32 cellular contexts compared by ENCODE assay signal in genomic region chr1:40701684-40702083, GRCh38. TPM values are rescaled to one million over a fixed set of nuclear protein-coding genes. Genes with fewer than 3 reads are reported as not detected.
DNase-seq lines count a peak whose midpoint lies in the region; ATAC-seq, FAIRE-seq and TF ChIP-seq lines count a peak whose summit lies in the region.
"Had no signal": no experiment of that assay in that cellular context is flagged by ENCODE, and none has a peak within 500 bp of the region (broad histone marks: within the 10 kb centered on the region; RNA-seq: fewer than 3 reads in every experiment).

No MANE protein-coding gene starts in this region.

- H3K36me3 ChIP-seq in GM12878 (ENCODE audit: control insufficient read depth in 2 of 2, insufficient read depth in 2 of 2, low read length in 1 of 2), result no peaks in the 10 kb centered on the region; a peak in 1 of 4 replicates
- no peaks in the 10 kb centered on the region for H3K36me3 ChIP-seq in SK-N-SH (replicated peaks in 1 of 2; ENCODE audit: control insufficient read depth in 1 of 2, insufficient read depth in 2 of 2, low read length in 1 of 2)
- H3K36me3 ChIP-seq: gastroesophageal sphincter, left ventricle myocardium inferior, ovary, Peyer's patch, right atrium auricular region, upper lobe of left lung had no signal

- H3K79me2 ChIP-seq in GM12878 (ENCODE audit: control insufficient read depth, insufficient read depth, low read length) (peaks cover 99% of the 10 kb centered on the region), SK-N-SH (ENCODE audit: insufficient read depth) (peaks cover 98% of the 10 kb centered on the region)

- H3K27me3 Mint-ChIP-seq in natural killer cell (ENCODE audit: low read depth in 2 of 2) (no peaks in the 10 kb centered on the region), type B pancreatic cell (no peaks in the 10 kb centered on the region)
- no peaks in the 10 kb centered on the region for H3K27me3 Mint-ChIP-seq in natural killer cell treated with Interleukin-12 subunit alpha and Interleukin-12 subunit beta and Interleukin-15 and Interleukin-18, amount 100 ng/mL, for 72 hours
- H3K27me3 Mint-ChIP-seq: activated CD8-positive, alpha-beta T cell treated with anti-CD3 and anti-CD28 coated beads for 36 hours; naive thymus-derived CD4-positive, alpha-beta T cell had no signal

- H3K4me1 Mint-ChIP-seq in natural killer cell (peaks cover 29 to 41% of the 10 kb centered on the region in 2 donors), type B pancreatic cell (ENCODE audit: unreplicated experiment) (peaks cover 40% of the 10 kb centered on the region)
- peaks cover 38 to 39% of the 10 kb centered on the region in 2 donors for H3K4me1 Mint-ChIP-seq in natural killer cell treated with Interleukin-12 subunit alpha and Interleukin-12 subunit beta and Interleukin-15 and Interleukin-18, amount 100 ng/mL, for 72 hours (ENCODE audit: low read depth in 2 of 2)

- no peak for FAIRE-seq in GM12878 (lab: Jason Lieb, UNC)

- no peaks in the 10 kb centered on the region for H3K9me2 ChIP-seq in SK-N-SH

- intact Hi-C loops in natural killer cell (cut with micrococcal nuclease), result no loop called here
- intact Hi-C loops in GM12878 (cut with micrococcal nuclease; ENCODE audit: unreplicated experiment), result no loop called here

- no peak overlapping the region for H3K4me3 Mint-ChIP-seq in natural killer cell
- H3K4me3 Mint-ChIP-seq in natural killer cell treated with Interleukin-12 subunit alpha and Interleukin-12 subunit beta and Interleukin-15 and Interleukin-18, amount 100 ng/mL, for 72 hours, result no peak overlapping the region
- no peak overlapping the region for H3K4me3 Mint-ChIP-seq in type B pancreatic cell
- H3K4me3 Mint-ChIP-seq: activated CD8-positive, alpha-beta T cell treated with anti-CD3 and anti-CD28 coated beads for 36 hours; mesothelial cell of epicardium had no signal

- H3K9me3 ChIP-seq in GM12878 (replicated peaks; ENCODE audit: control insufficient read depth, insufficient read depth, low read length), result no peaks in the 10 kb centered on the region; the same call in 2 of the 3 replicates
- no peaks in the 10 kb centered on the region for H3K9me3 ChIP-seq in SK-N-SH
- H3K9me3 ChIP-seq: gastroesophageal sphincter, left ventricle myocardium inferior, ovary, Peyer's patch, right atrium auricular region, upper lobe of left lung had no signal

- POLR2A ChIA-PET in GM12878 (lab: Charles Lee), result interaction anchor here (1.4 to 12.7 kb wide), 4 partner anchors 8 to 260 kb away, joined by 3 to 244 read pairs (median 28); partner anchors contain the start of gene NFYC
- POLR2A ChIA-PET in SK-N-SH (lab: Yijun Ruan, JAX), result interaction anchor here (2.4 kb wide), 1 partner anchor 10 kb away, joined by 9 read pairs; the partner anchor contains the start of gene NFYC

- TF ChIP-seq POLR2A in GM12878 (IDR thresholded peaks at IDR 0.05; ENCODE audit: low read depth, low read length), result no peak

- peak overlapping the region; percentile 29 to 38 for H3K27ac Mint-ChIP-seq in natural killer cell
- peak overlapping the region in 1 of 2 donors; percentile 45 for H3K27ac Mint-ChIP-seq in natural killer cell treated with Interleukin-12 subunit alpha and Interleukin-12 subunit beta and Interleukin-15 and Interleukin-18, amount 100 ng/mL, for 72 hours
- peak overlapping the region; percentile 8 for H3K27ac Mint-ChIP-seq in type B pancreatic cell

- in situ Hi-C loops in GM12878 (cut with MboI), result no loop called here

- H2AFZ ChIP-seq in GM12878 (ENCODE audit: control insufficient read depth, low read depth, low read length) (no peak overlapping the region), SK-N-SH (ENCODE audit: low read depth) (no peak overlapping the region)

- BruUV-seq in GM12878 (replicated peaks; lab: Mats Ljungman, UMichigan), result no TSS peak

- H3K4me1 ChIP-seq in GM12878 (ENCODE audit: control insufficient read depth, insufficient read depth, low read length), result peaks cover 53% of the 10 kb centered on the region
- peaks cover 3 to 4% of the 10 kb centered on the region in 2 experiments; a peak in 3 of 4 replicates for H3K4me1 ChIP-seq in SK-N-SH (ENCODE audit: control insufficient read depth in 1 of 2, insufficient read depth in 2 of 2, low read depth in 1 of 2, low read length in 1 of 2)
- H3K4me1 ChIP-seq: Peyer's patch had no signal

- ATAC-seq in natural killer cell (no peak), GM12878 (no peak), GM19397 (IDR thresholded peaks at IDR 0.05; ENCODE audit: unreplicated experiment) (no peak)
- no peak for ATAC-seq in natural killer cell treated with Interleukin-12 subunit alpha and Interleukin-12 subunit beta and Interleukin-15 and Interleukin-18, amount 100 ng/mL, for 72 hours
- ATAC-seq: activated CD8-positive, alpha-beta T cell treated with anti-CD3 and anti-CD28 coated beads for 36 hours; gastroesophageal sphincter; naive thymus-derived CD4-positive, alpha-beta T cell had no signal

- CTCF ChIA-PET in GM12878 (lab: Yijun Ruan, JAX) (interaction anchor here (1.0 to 7.9 kb wide), 7 partner anchors 8 to 77 kb away, joined by 3 to 51 read pairs (median 6); partner anchors contain the start of gene NFYC), SK-N-SH (lab: Yijun Ruan, JAX) (no interaction called here)

- H4K20me1 ChIP-seq in GM12878 (ENCODE audit: control insufficient read depth, insufficient read depth), result no peaks in the 10 kb centered on the region
- H4K20me1 ChIP-seq in SK-N-SH (ENCODE audit: insufficient read depth), result no peaks in the 10 kb centered on the region

- peak overlapping the region; percentile 32 for H3K9ac ChIP-seq in GM12878 (ENCODE audit: control insufficient read depth, insufficient read depth, low read length)
- no peak overlapping the region for H3K9ac ChIP-seq in SK-N-SH

- RAD21 ChIA-PET in GM12878 (lab: Charles Lee; ENCODE audit: unreplicated experiment), result interaction anchor here (1.2 to 7.3 kb wide), 6 partner anchors 9 to 61 kb away, joined by 3 to 67 read pairs (median 10); partner anchors contain the start of gene NFYC

- SMC1A ChIA-PET in GM12878 (lab: Charles Lee; ENCODE audit: uncharacterized antibody, unreplicated experiment), result interaction anchor here (0.8 to 7.3 kb wide), 9 partner anchors 9 to 72 kb away, joined by 3 to 108 read pairs (median 5); partner anchors contain the start of gene NFYC

- peak overlapping the region; percentile 71 for H3K27ac ChIP-seq in GM12878 (ENCODE audit: control insufficient read depth, insufficient read depth)
- H3K27ac ChIP-seq in caudate nucleus (ENCODE audit: low read depth, low read length), result no peak overlapping the region
- H3K27ac ChIP-seq in SK-N-SH (ENCODE audit: low read depth in 2 of 2, low read length in 1 of 2), result no peak overlapping the region
- H3K27ac ChIP-seq: dorsolateral prefrontal cortex, gastroesophageal sphincter, HL-60, left ventricle myocardium inferior, ovary, Peyer's patch, right atrium auricular region, upper lobe of left lung had no signal

- TF ChIP-seq CTCF in natural killer cell (IDR thresholded peaks at IDR 0.05) (no peak), GM12878 (IDR thresholded peaks at IDR 0.05 in 2 of 3, conservative IDR thresholded peaks at IDR 0.05 in 1 of 3; ENCODE audit: control insufficient read depth in 2 of 3, extremely low read depth in 1 of 3, insufficient read depth in 1 of 3, low read depth in 3 of 3, low read length in 3 of 3) (no peak), type B pancreatic cell (conservative IDR thresholded peaks at IDR 0.05) (no peak), SK-N-SH (IDR thresholded peaks at IDR 0.05) (no peak)

- H3K36me3 Mint-ChIP-seq in natural killer cell, result no peaks in the 10 kb centered on the region
- peaks cover 5% of the 10 kb centered on the region for H3K36me3 Mint-ChIP-seq in natural killer cell treated with Interleukin-12 subunit alpha and Interleukin-12 subunit beta and Interleukin-15 and Interleukin-18, amount 100 ng/mL, for 72 hours
- no peaks in the 10 kb centered on the region for H3K36me3 Mint-ChIP-seq in type B pancreatic cell
- H3K36me3 Mint-ChIP-seq: mesothelial cell of epicardium had no signal

- 3% methylated on average over 3 of the region's 3 CpGs for WGBS in GM12878 (ENCODE audit: insufficient coverage, insufficient replicate concordance, low lambda C conversion rate, missing lambda C conversion rate)
- 87% methylated on average over 3 of the region's 3 CpGs for WGBS in SK-N-SH (ENCODE audit: low lambda C conversion rate)

- H3F3A ChIP-seq in SK-N-SH (replicated peaks; ENCODE audit: insufficient read depth), result peaks cover 4% of the 10 kb centered on the region

- DNase-seq in natural killer cell (no peak), NCI-H82 treated with DMSO at 0.1 percent for 48 hours (lab: John Stamatoyannopoulos, UW; ENCODE audit: unreplicated experiment) (peak; percentile 59), GM12878 (ENCODE audit: low read depth, low spot score) (no peak), type B pancreatic cell (ENCODE audit: extremely low spot score, unreplicated experiment) (no peak), caudate nucleus (lab: John Stamatoyannopoulos, UW) (no peak), SK-N-SH (no peak)
- DNase-seq in natural killer cell treated with Interleukin-12 subunit alpha and Interleukin-12 subunit beta and Interleukin-15 and Interleukin-18, amount 100 ng/mL, for 72 hours (ENCODE audit: low spot score), result no peak
- DNase-seq: ACHN; activated CD8-positive, alpha-beta T cell treated with anti-CD3 and anti-CD28 coated beads for 36 hours; Calu3; cerebellar nuclear complex; DMS79 treated with DMSO at 0.1 percent for 48 hours; dorsolateral prefrontal cortex; GOT3; hypothalamus; left ventricle myocardium inferior; naive thymus-derived CD4-positive, alpha-beta T cell; NCI-H146; NCI-H2107; NK-92 treated with Interleukin-12 subunit alpha and Interleukin-12 subunit beta, amount 100 ng/mL, for 24 hours; ovary; Peyer's patch; SHP77 treated with DMSO at 0.1 percent for 48 hours; stimulated activated CD4-positive, alpha-beta T cell treated with anti-CD3 and anti-CD28 coated beads, Interleukin-2, amount 100 ng/mL, for 48 hours; SW 1271; T1000; upper lobe of left lung had no signal

- TF ChIP-seq RAD21 in GM12878 (IDR thresholded peaks at IDR 0.05; ENCODE audit: insufficient read depth, low read depth, low read length) (no peak), SK-N-SH (IDR thresholded peaks at IDR 0.05; ENCODE audit: low read length) (no peak)

- H3K4me2 ChIP-seq in GM12878 (ENCODE audit: control insufficient read depth, insufficient read depth) (peak overlapping the region; percentile 72), SK-N-SH (no peak overlapping the region)

- H3K27me3 ChIP-seq in GM12878 (replicated peaks in 1 of 2; ENCODE audit: control insufficient read depth in 2 of 2, insufficient read depth in 2 of 2, low read length in 1 of 2) (no peaks in the 10 kb centered on the region), SK-N-SH (ENCODE audit: insufficient read depth) (no peaks in the 10 kb centered on the region)
- H3K27me3 ChIP-seq: dorsolateral prefrontal cortex, gastroesophageal sphincter, ovary, Peyer's patch, right atrium auricular region, upper lobe of left lung had no signal

- H3K9me3 Mint-ChIP-seq in natural killer cell (no peaks in the 10 kb centered on the region), type B pancreatic cell (no peaks in the 10 kb centered on the region)
- H3K9me3 Mint-ChIP-seq in natural killer cell treated with Interleukin-12 subunit alpha and Interleukin-12 subunit beta and Interleukin-15 and Interleukin-18, amount 100 ng/mL, for 72 hours, result no peaks in the 10 kb centered on the region
- H3K9me3 Mint-ChIP-seq: activated CD8-positive, alpha-beta T cell treated with anti-CD3 and anti-CD28 coated beads for 36 hours; mesothelial cell of epicardium; naive thymus-derived CD4-positive, alpha-beta T cell had no signal

- no peak overlapping the region for H3K4me3 ChIP-seq in GM12878
- no peak overlapping the region for H3K4me3 ChIP-seq in SK-N-SH (ENCODE audit: low read depth in 2 of 2, low read length in 1 of 2)
- H3K4me3 ChIP-seq: dorsolateral prefrontal cortex, gastroesophageal sphincter, left ventricle myocardium inferior, ovary, Peyer's patch, right atrium auricular region, upper lobe of left lung had no signal

- TF ChIP-seq EP300 in GM12878 (IDR thresholded peaks at IDR 0.05; ENCODE audit: borderline replicate concordance in 1 of 2, control insufficient read depth in 1 of 2, low read depth in 2 of 2, low read length in 2 of 2) (no peak), SK-N-SH (IDR thresholded peaks at IDR 0.05; ENCODE audit: borderline replicate concordance in 1 of 2, low read depth in 1 of 2, low read length in 1 of 2) (no peak)

RNA-seq across cellular contexts. Expression of gene NFYC, which starts 10.2 kb away (rescaled TPM):
- total RNA-seq in natural killer cell (10 to 100 TPM; 38.7 to 60.4 (median 48.5) TPM), GM12878 (2014; rRNA removed) (43.1 and 49.0 TPM in 2 replicates), GM12878 (2014; rRNA removed; fragmentation: Illumina TruSeq; extraction: Trizol) (24.2 and 26.0 TPM in 2 replicates), GM12878 (2021) (55.0 and 66.6 TPM in 2 replicates), type B pancreatic cell (ENCODE audit: low replicate concordance) (70.0 and 71.3 TPM in 2 replicates)
- 10 to 100 TPM; 56.7 to 80.3 TPM for total RNA-seq in natural killer cell treated with Interleukin-12 subunit alpha and Interleukin-12 subunit beta and Interleukin-15 and Interleukin-18, amount 100 ng/mL, for 72 hours
- total RNA-seq in GM12878 (2013; cell fraction: nucleolus; rRNA removed), result 74.6 and 83.3 TPM in 2 replicates
- polyA plus RNA-seq in GM12878 (2011; ENCODE audit: low read depth), result 26.9 TPM
- polyA plus RNA-seq in GM12878 (2011; rRNA removed) (57.7 and 84.2 TPM in 2 replicates), GM12878 (2014; fragmentation: Illumina TruSeq; extraction: Trizol) (52.5 and 69.7 TPM in 2 replicates), GM12878 (2014; fragmentation: Nextera tagmentation; extraction: Ambion mirVana) (1 to 10 TPM; 4.3 to 6.9 TPM), GM12878 (2014; rRNA removed) (64.2 and 78.5 TPM in 2 replicates), GM12878 (2016; fragmentation: Nextera tagmentation; extraction: Ambion mirVana) (10 to 100 TPM; 64.1 to 70.1 TPM), SK-N-SH (2012; rRNA removed) (68.0 and 72.4 TPM in 2 replicates)
- polyA plus RNA-seq in GM12878 (2011; cell fraction: cytosol; rRNA removed), result 88.5 and 135 TPM in 2 replicates
- polyA plus RNA-seq in GM12878 (2011; cell fraction: nucleus; rRNA removed), result 125 and 128 TPM in 2 replicates
- polyA plus RNA-seq in GM12878 (2012), result 39.3 and 46.7 TPM in 2 replicates
- 119 and 120 TPM in 2 replicates for polyA minus RNA-seq in GM12878 (2011; rRNA and poly(A)+ RNA removed)
- 33.4 and 50.1 TPM in 2 replicates for polyA minus RNA-seq in GM12878 (2011; cell fraction: cytosol; rRNA and poly(A)+ RNA removed)
- 59.2 and 107 TPM in 2 replicates for polyA minus RNA-seq in GM12878 (2011; cell fraction: nucleus; rRNA and poly(A)+ RNA removed)
- polyA plus RNA-seq in SK-N-SH (2012; cell fraction: cytosol; rRNA removed), result 36.6 and 49.4 TPM in 2 replicates
- polyA plus RNA-seq in SK-N-SH (2012; cell fraction: nucleus; rRNA removed), result 62.5 and 88.2 TPM in 2 replicates

RNA-seq across cellular contexts. Expression of gene RIMS3, which starts 36.2 kb away (rescaled TPM):
- total RNA-seq in natural killer cell (1 to 10 TPM in 2 of 3 donors, under 1 TPM in 1; 0.56 to 2.1 (median 1.1) TPM), GM12878 (2014; rRNA removed) (0.45 and 0.49 TPM in 2 replicates), GM12878 (2014; rRNA removed; fragmentation: Illumina TruSeq; extraction: Trizol) (0.32 and 0.36 TPM in 2 replicates), GM12878 (2021) (0.74 and 0.93 TPM in 2 replicates), type B pancreatic cell (ENCODE audit: low replicate concordance) (2.0 and 4.2 TPM in 2 replicates)
- 1 to 10 TPM in 1 of 2 donors, under 1 TPM in 1; 0.62 to 2.0 TPM for total RNA-seq in natural killer cell treated with Interleukin-12 subunit alpha and Interleukin-12 subunit beta and Interleukin-15 and Interleukin-18, amount 100 ng/mL, for 72 hours
- 0.34 and 0.46 TPM in 2 replicates for total RNA-seq in GM12878 (2013; cell fraction: nucleolus; rRNA removed)
- polyA plus RNA-seq in GM12878 (2011; ENCODE audit: low read depth), result 0.09 TPM
- polyA plus RNA-seq in GM12878 (2011; rRNA removed) (3.9 and 4.7 TPM in 2 replicates), GM12878 (2014; fragmentation: Illumina TruSeq; extraction: Trizol) (0.43 and 0.59 TPM in 2 replicates), GM12878 (2014; fragmentation: Nextera tagmentation; extraction: Ambion mirVana) (under 1 TPM; 0.02 to 0.09 TPM), GM12878 (2014; rRNA removed) (0.31 and 0.52 TPM in 2 replicates), GM12878 (2016; fragmentation: Nextera tagmentation; extraction: Ambion mirVana) (1 to 10 TPM in 1 of 2 experiments, under 1 TPM in 1; 0.29 to 1.0 TPM), SK-N-SH (2012; rRNA removed) (1.9 and 2.9 TPM in 2 replicates)
- 4.1 and 4.9 TPM in 2 replicates for polyA plus RNA-seq in GM12878 (2011; cell fraction: cytosol; rRNA removed)
- polyA plus RNA-seq in GM12878 (2011; cell fraction: nucleus; rRNA removed), result 18.5 and 21.9 TPM in 2 replicates
- 0.14 and 0.17 TPM in 2 replicates for polyA plus RNA-seq in GM12878 (2012)
- 6.5 and 8.8 TPM in 2 replicates for polyA minus RNA-seq in GM12878 (2011; rRNA and poly(A)+ RNA removed)
- 2.8 and 3.2 TPM in 2 replicates for polyA minus RNA-seq in GM12878 (2011; cell fraction: cytosol; rRNA and poly(A)+ RNA removed)
- 1.9 and 2.5 TPM in 2 replicates for polyA minus RNA-seq in GM12878 (2011; cell fraction: nucleus; rRNA and poly(A)+ RNA removed)
- polyA plus RNA-seq in SK-N-SH (2012; cell fraction: cytosol; rRNA removed), result 1.1 and 1.6 TPM in 2 replicates
- polyA plus RNA-seq in SK-N-SH (2012; cell fraction: nucleus; rRNA removed), result 3.5 and 4.9 TPM in 2 replicates
